14 cellular contexts compared by ENCODE assay signal in the genomic region with DNA sequence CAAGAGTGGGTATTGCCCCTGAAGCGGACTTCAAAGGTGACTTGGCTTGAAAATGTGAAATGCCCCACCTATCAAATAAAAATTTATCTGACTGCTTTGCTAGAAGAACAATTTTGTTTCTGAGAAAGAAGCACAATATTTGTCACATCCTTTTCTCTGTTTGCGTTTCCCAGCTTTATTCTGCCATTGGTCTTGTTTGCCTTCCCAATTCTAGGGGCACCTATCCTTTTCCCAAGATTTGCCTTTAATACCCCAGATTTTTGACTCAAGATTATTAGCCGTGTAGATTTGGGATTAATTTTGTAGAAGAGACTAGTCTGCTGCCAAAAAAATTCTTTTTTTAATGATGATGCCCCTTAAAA.
"Had no signal": no experiment of that assay in that cellular context is flagged by ENCODE, and none has a peak within 500 bp of the region (broad histone marks: within the 10 kb centered on the region; RNA-seq: fewer than 3 reads in every experiment).

No MANE protein-coding gene starts in this region.

- H3K27ac Mint-ChIP-seq: activated naive CD4-positive, alpha-beta T cell treated with anti-CD3 and anti-CD28 coated beads for 36 hours; activated naive CD8-positive, alpha-beta T cell treated with anti-CD3 and anti-CD28 coated beads, Interleukin-2, amount 50 U/mL, for 24 hours; activated T-helper 2 cell treated with anti-CD3 and anti-CD28 coated beads, Interferon-gamma antibody, Interleukin-2, Interleukin-4, amounts not matched to agents 10 μg/mL and 5 μg/mL and 100 μg/mL, durations not matched to agents 14 hours and 24 hours and 36 hours; mesothelial cell of epicardium; nephron progenitor cell; T-helper 2 cell treated with Interferon-gamma antibody and Interleukin-4, amounts not matched to agents 5 μg/mL and 100 μg/mL, for 36 hours had no signal

- H3K27ac ChIP-seq: psoas muscle, right lobe of liver, suprapubic skin had no signal

- H3K36me3 ChIP-seq: right lobe of liver, suprapubic skin had no signal

- H3K4me1 ChIP-seq: psoas muscle, right lobe of liver, suprapubic skin had no signal

- DNase-seq: activated naive CD8-positive, alpha-beta T cell treated with anti-CD3 and anti-CD28 coated beads, Interleukin-2, amount 50 U/mL, for 24 hours; aorta; psoas muscle had no signal

- H3K4me1 Mint-ChIP-seq: activated naive CD8-positive, alpha-beta T cell treated with anti-CD3 and anti-CD28 coated beads, Interleukin-2, amount 50 U/mL, for 24 hours; mesothelial cell of epicardium had no signal

- H3K4me3 ChIP-seq: lung, psoas muscle, right lobe of liver, smooth muscle cell, suprapubic skin had no signal

- H3K4me3 Mint-ChIP-seq: activated naive CD4-positive, alpha-beta T cell treated with anti-CD3 and anti-CD28 coated beads for 36 hours; activated naive CD8-positive, alpha-beta T cell treated with anti-CD3 and anti-CD28 coated beads, Interleukin-2, amount 50 U/mL, for 24 hours; mesothelial cell of epicardium; nephron progenitor cell; T-helper 2 cell treated with Interferon-gamma antibody and Interleukin-4, amounts not matched to agents 5 μg/mL and 100 μg/mL, for 36 hours had no signal

- H3K4me2 ChIP-seq: smooth muscle cell had no signal

- H3K9me3 Mint-ChIP-seq: activated naive CD4-positive, alpha-beta T cell treated with anti-CD3 and anti-CD28 coated beads for 36 hours; activated naive CD8-positive, alpha-beta T cell treated with anti-CD3 and anti-CD28 coated beads, Interleukin-2, amount 50 U/mL, for 24 hours; activated T-helper 2 cell treated with anti-CD3 and anti-CD28 coated beads, Interferon-gamma antibody, Interleukin-2, Interleukin-4, amounts not matched to agents 10 μg/mL and 5 μg/mL and 100 μg/mL, durations not matched to agents 14 hours and 24 hours and 36 hours; mesothelial cell of epicardium; nephron progenitor cell; T-helper 2 cell treated with Interferon-gamma antibody and Interleukin-4, amounts not matched to agents 5 μg/mL and 100 μg/mL, for 36 hours had no signal

- ATAC-seq: activated CD4-positive, CD25-positive, alpha-beta regulatory T cell treated with anti-CD3 and anti-CD28 coated beads, Interleukin-2, amount 50 U/mL, for 24 hours; activated naive CD8-positive, alpha-beta T cell treated with anti-CD3 and anti-CD28 coated beads, Interleukin-2, amount 50 U/mL, for 24 hours; stimulated activated naive CD8-positive, alpha-beta T cell treated with anti-CD3 and anti-CD28 coated beads, Interleukin-15, Interleukin-2, amounts not matched to agents 100 U/mL and 50 U/mL, for 24 hours had no signal

- H3K36me3 Mint-ChIP-seq: mesothelial cell of epicardium had no signal

- H3K27me3 Mint-ChIP-seq: activated naive CD8-positive, alpha-beta T cell treated with anti-CD3 and anti-CD28 coated beads, Interleukin-2, amount 50 U/mL, for 24 hours had no signal

- H3K27me3 ChIP-seq: right lobe of liver, suprapubic skin had no signal

- H3K9me3 ChIP-seq: psoas muscle, right lobe of liver, suprapubic skin had no signal
